ENCODE assay signal across 9 cellular contexts in the genomic region with DNA sequence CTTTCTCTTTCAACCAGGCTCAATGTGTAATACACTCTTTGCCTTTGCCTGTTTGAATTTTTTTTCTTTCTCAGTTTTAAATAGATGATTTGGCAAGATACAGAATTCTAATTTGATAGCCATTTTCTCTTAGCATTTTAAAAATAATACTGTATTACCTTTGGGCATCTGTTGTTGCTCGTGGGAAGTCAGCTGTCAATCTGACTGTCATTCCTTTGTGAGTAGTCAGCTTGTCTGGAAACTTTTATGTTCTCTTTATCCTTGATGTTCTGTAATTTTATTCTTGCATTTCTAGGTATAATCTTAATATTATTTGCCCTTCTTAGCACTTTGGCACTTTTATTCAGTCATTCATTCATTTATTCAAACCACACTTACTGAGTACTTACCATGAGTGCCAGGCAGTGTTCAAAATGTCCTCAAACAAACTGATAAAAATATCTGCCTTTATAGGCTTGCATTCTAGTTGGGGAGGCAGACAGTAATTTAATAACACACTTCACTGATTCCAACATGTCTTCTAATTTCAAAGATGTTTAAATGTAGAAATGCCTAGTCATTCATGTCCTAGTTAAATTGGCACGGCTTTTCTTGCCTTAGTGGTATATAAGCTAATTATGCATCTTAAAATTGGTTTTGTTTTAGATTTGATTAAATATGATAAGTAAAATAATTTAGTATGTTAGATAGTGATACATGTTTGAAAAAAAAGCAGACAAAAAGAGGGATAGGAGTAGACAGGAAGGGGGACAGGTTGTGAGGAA. TPM values are rescaled to one million over a fixed set of nuclear protein-coding genes. Genes with fewer than 3 reads are reported as not detected.
DNase-seq lines count a peak whose midpoint lies in the region; FAIRE-seq and TF ChIP-seq lines count a peak whose summit lies in the region.
"Had no signal": no experiment of that assay in that cellular context is flagged by ENCODE, and none has a peak within 500 bp of the region (broad histone marks: within the 10 kb centered on the region; RNA-seq: fewer than 3 reads in every experiment).

No MANE protein-coding gene starts in this region.

- H3K4me3 ChIP-seq in GM12865 (ENCODE audit: low read depth, low read length) (peak overlapping the region; percentile 87), epithelial cell of esophagus (ENCODE audit: low read length) (peak overlapping the region; percentile 65), retinal pigment epithelial cell (ENCODE audit: low read length) (peak overlapping the region; percentile 95), Peyer's patch (peak overlapping the region in 2 of 4 donors; percentile 77 to 88)

- peaks cover 0 to 32% (median 6%) of the 10 kb centered on the region in 4 donors for H3K4me1 ChIP-seq in Peyer's patch

- DNase-seq in GM12865 (ENCODE audit: low read depth), result no peak
- DNase-seq in RCC 7860 (ENCODE audit: low spot score), result no peak
- DNase-seq in epithelial cell of esophagus (ENCODE audit: low read depth), result peak; percentile 26
- no peak for DNase-seq in retinal pigment epithelial cell (ENCODE audit: low read depth)
- DNase-seq in DMS153 (lab: John Stamatoyannopoulos, UW), result no peak
- no peak for DNase-seq in Peyer's patch
- DNase-seq in activated naive CD4-positive, alpha-beta T cell treated with anti-CD3 and anti-CD28 coated beads, Interleukin-2, amount 50 U/mL, for 16 hours, result no peak
- no peak for DNase-seq in nucleus accumbens (lab: John Stamatoyannopoulos, UW)
- DNase-seq: hippocampal formation had no signal

- H3K9me3 ChIP-seq in Peyer's patch, result no peaks in the 10 kb centered on the region

- peaks cover 0 to 27% (median 0%) of the 10 kb centered on the region in 3 donors for H3K36me3 ChIP-seq in Peyer's patch

- TF ChIP-seq CTCF in GM12865 (IDR thresholded peaks at IDR 0.05; ENCODE audit: insufficient read depth, low read depth, low read length, missing control alignments) (no peak), epithelial cell of esophagus (IDR thresholded peaks at IDR 0.05; ENCODE audit: insufficient read depth, low read depth, low read length, missing control alignments) (no peak), retinal pigment epithelial cell (conservative IDR thresholded peaks at IDR 0.05; ENCODE audit: low read depth, low read length) (no peak), Peyer's patch (IDR thresholded peaks at IDR 0.05) (no peak)

- H3K27ac ChIP-seq in Peyer's patch, result no peak overlapping the region

- H3K27me3 ChIP-seq in Peyer's patch, result no peaks in the 10 kb centered on the region

- peak; percentile 22 for FAIRE-seq in RCC 7860 (lab: Jason Lieb, UNC)

- TF ChIP-seq POLR2A in Peyer's patch (IDR thresholded peaks at IDR 0.05), result no peak

RNA-seq across cellular contexts. Expression of gene USP38, which starts 3.8 kb away (rescaled TPM):
- total RNA-seq in Peyer's patch, result 10 to 100 TPM; 17.3 to 37.7 (median 32.5) TPM
